ENCODE assay signal across 2 cellular contexts in genomic region chr13:49539313-49539712, GRCh38.
TF ChIP-seq lines count a peak whose summit lies in the region.

No MANE protein-coding gene starts in this region.

TF ChIP-seq in liver, 16 proteins besides CTCF, POLR2A, EP300 and RAD21:
- TF ChIP-seq FOXA2 (IDR thresholded peaks at IDR 0.05) (no peak), NR2F2 (IDR thresholded peaks at IDR 0.05) (peak; percentile 35)

TF ChIP-seq in HepG2, 621 proteins besides CTCF, POLR2A, EP300 and RAD21:
- TF ChIP-seq STAT6 (CRISPR knock-in tag; IDR thresholded peaks at IDR 0.05; ENCODE audit: borderline replicate concordance): no peak
- no peak for TF ChIP-seq BATF2 (CRISPR knock-in tag; IDR thresholded peaks at IDR 0.05)
- TF ChIP-seq MAFG (CRISPR knock-in tag; IDR thresholded peaks at IDR 0.05): no peak
- TF ChIP-seq MYNN (CRISPR knock-in tag; IDR thresholded peaks at IDR 0.05; ENCODE audit: low read depth): no peak
- no peak for TF ChIP-seq ATF4 (CRISPR knock-in tag; IDR thresholded peaks at IDR 0.05)
- TF ChIP-seq FOXP1 (IDR thresholded peaks at IDR 0.05): no peak
- no peak for TF ChIP-seq FOXP1 (CRISPR knock-in tag; IDR thresholded peaks at IDR 0.05)
- TF ChIP-seq TBL1XR1 (IDR thresholded peaks at IDR 0.05; ENCODE audit: borderline replicate concordance, low read length, partially characterized antibody): no peak
- TF ChIP-seq ZBTB20 (CRISPR knock-in tag; IDR thresholded peaks at IDR 0.05; ENCODE audit: borderline replicate concordance, low read depth): no peak
- TF ChIP-seq ZNF776 (CRISPR knock-in tag; IDR thresholded peaks at IDR 0.05): no peak
- TF ChIP-seq ZBTB7B (CRISPR knock-in tag; IDR thresholded peaks at IDR 0.05): no peak
- no peak for TF ChIP-seq FOXK1 (CRISPR knock-in tag; IDR thresholded peaks at IDR 0.05; ENCODE audit: borderline replicate concordance, low read depth)
- TF ChIP-seq ZNF501 (CRISPR knock-in tag; IDR thresholded peaks at IDR 0.05): no peak
- TF ChIP-seq ZNF775 (CRISPR knock-in tag; IDR thresholded peaks at IDR 0.05; ENCODE audit: borderline replicate concordance): no peak
- no peak for TF ChIP-seq KLF15 (CRISPR knock-in tag; IDR thresholded peaks at IDR 0.05; ENCODE audit: borderline replicate concordance)
